21 cellular contexts compared by ENCODE assay signal in genomic region chr9:92484563-92484962, GRCh38. TPM values are rescaled to one million over a fixed set of nuclear protein-coding genes. Genes with fewer than 3 reads are reported as not detected.
A peak's percentile ranks its signal among the peaks of the same experiment; 100 is the strongest.
DNase-seq lines count a peak whose midpoint lies in the region; ATAC-seq, FAIRE-seq and TF ChIP-seq lines count a peak whose summit lies in the region.
"Had no signal": no experiment of that assay in that cellular context is flagged by ENCODE, and none has a peak within 500 bp of the region (broad histone marks: within the 10 kb centered on the region; RNA-seq: fewer than 3 reads in every experiment).

No MANE protein-coding gene starts in this region.

- H3K27ac ChIP-seq in SK-N-MC (peak overlapping the region; percentile 71), brain microvascular endothelial cell (peak overlapping the region; percentile 33), mesenchymal stem cell (ENCODE audit: low read length, poor library complexity, severe bottlenecking) (no peak overlapping the region), upper lobe of right lung (peak overlapping the region; percentile 7)
- H3K27ac ChIP-seq: PC-9 had no signal

- peak overlapping the region; percentile 72 to 95 for H3K18ac ChIP-seq in mesenchymal stem cell (ENCODE audit: low read depth in 1 of 2, low read length in 2 of 2)

- H3K36me3 ChIP-seq in SK-N-MC (ENCODE audit: insufficient read depth, low read length) (no peaks in the 10 kb centered on the region), brain microvascular endothelial cell (replicated peaks) (no peaks in the 10 kb centered on the region), mesenchymal stem cell (ENCODE audit: control insufficient read depth in 1 of 2, insufficient read depth in 2 of 2, low read depth in 1 of 2, low read length in 2 of 2) (no peaks in the 10 kb centered on the region), upper lobe of right lung (no peaks in the 10 kb centered on the region)

- peak overlapping the region; percentile 25 to 36 for H3K14ac ChIP-seq in mesenchymal stem cell (ENCODE audit: low read length in 2 of 2)

- H3K4me2 ChIP-seq in mesenchymal stem cell (ENCODE audit: low read length, poor library complexity, severe bottlenecking), result no peak overlapping the region
- H3K4me2 ChIP-seq: PC-9 had no signal

- FAIRE-seq in GM19239 (lab: Jason Lieb, UNC), result no peak
- FAIRE-seq: K562 had no signal

- no peak overlapping the region for H2AFZ ChIP-seq in mesenchymal stem cell (ENCODE audit: low read depth, low read length)
- H2AFZ ChIP-seq: PC-9 had no signal

- peak overlapping the region; percentile 85 to 90 for H2BK12ac ChIP-seq in mesenchymal stem cell (ENCODE audit: low read length in 2 of 2)

- H3K23ac ChIP-seq in mesenchymal stem cell (ENCODE audit: low read length in 2 of 2), result peak overlapping the region in 1 of 2 experiments; percentile 96

- peak overlapping the region; percentile 66 to 88 for H3K4ac ChIP-seq in mesenchymal stem cell (ENCODE audit: low read depth in 1 of 2, low read length in 2 of 2)

- H3K4me1 ChIP-seq in mesenchymal stem cell (ENCODE audit: control insufficient read depth, insufficient read depth, low read depth, low read length), result peaks cover 4% of the 10 kb centered on the region
- peaks cover 14% of the 10 kb centered on the region for H3K4me1 ChIP-seq in upper lobe of right lung

- WGBS in mesenchymal stem cell, result 100% methylated on average over 1 of the region's 3 CpGs

- no peak for ATAC-seq in upper lobe of right lung
- ATAC-seq: K562 had no signal

- H3K27me3 ChIP-seq in brain microvascular endothelial cell (replicated peaks), result no peaks in the 10 kb centered on the region
- H3K27me3 ChIP-seq in mesenchymal stem cell (ENCODE audit: control insufficient read depth in 1 of 2, insufficient read depth in 1 of 2, low read length in 2 of 2), result no peaks in the 10 kb centered on the region
- H3K27me3 ChIP-seq in upper lobe of right lung, result no peaks in the 10 kb centered on the region

- H2AK5ac ChIP-seq in mesenchymal stem cell (ENCODE audit: low read length, severe bottlenecking), result no peak overlapping the region

- H2BK5ac ChIP-seq in mesenchymal stem cell (ENCODE audit: low read depth, low read length, poor library complexity, severe bottlenecking), result no peak overlapping the region

- no peaks in the 10 kb centered on the region for H3K79me1 ChIP-seq in mesenchymal stem cell (replicated peaks; ENCODE audit: low read length, poor library complexity, severe bottlenecking)

- no peak overlapping the region for H4K91ac ChIP-seq in mesenchymal stem cell (ENCODE audit: low read length)

- in situ Hi-C loops in brain microvascular endothelial cell (cut with HindIII; ENCODE audit: low pct_ligation_motif_present, low sequenced_read_pairs), result no loop called here

- peak overlapping the region; percentile 64 for H2BK120ac ChIP-seq in mesenchymal stem cell (ENCODE audit: low read depth, low read length)

- H4K8ac ChIP-seq in mesenchymal stem cell (ENCODE audit: low read length), result peak overlapping the region; percentile 74

- peak overlapping the region; percentile 32; the same call in 1 of the 2 replicates for H3K4me3 ChIP-seq in SK-N-MC
- H3K4me3 ChIP-seq in brain microvascular endothelial cell (ENCODE audit: low read depth, low read length), result no peak overlapping the region
- no peak overlapping the region for H3K4me3 ChIP-seq in mesenchymal stem cell (ENCODE audit: insufficient read depth in 1 of 2, low read depth in 1 of 2, low read length in 2 of 2)
- H3K4me3 ChIP-seq in upper lobe of right lung, result no peak overlapping the region
- H3K4me3 ChIP-seq: K562, PC-9 had no signal

- intact Hi-C loops in upper lobe of right lung (cut with DNase I), result no loop called here

- H3K9me3 ChIP-seq in SK-N-MC (ENCODE audit: low read depth, low read length) (no peaks in the 10 kb centered on the region), mesenchymal stem cell (ENCODE audit: control insufficient read depth, low read length) (no peaks in the 10 kb centered on the region), upper lobe of right lung (no peaks in the 10 kb centered on the region)

- no peak for DNase-seq in SK-N-MC (ENCODE audit: low read depth, low spot score)
- no peak for DNase-seq in brain microvascular endothelial cell
- peak; percentile 41 for DNase-seq in mesenchymal stem cell
- DNase-seq in upper lobe of right lung, result no peak
- DNase-seq in GM19239 (ENCODE audit: insufficient read length, low spot score), result no peak
- no peak for DNase-seq in NCI-H82 (lab: John Stamatoyannopoulos, UW)
- no peak for DNase-seq in SHP77 (lab: John Stamatoyannopoulos, UW)
- DNase-seq: CD4-positive, alpha-beta T cell; COR-L47; DMS79; MM.1S; NCI-H1048; NCI-H1417 treated with DMSO at 0.1 percent for 48 hours; NCI-H1930; NCI-H69; RPMI8226; SHP77 treated with DMSO at 0.1 percent for 48 hours had no signal

- H3K9ac ChIP-seq in SK-N-MC (ENCODE audit: insufficient read length) (no peak overlapping the region), mesenchymal stem cell (ENCODE audit: low read length) (peak overlapping the region; percentile 17)

- H2BK15ac ChIP-seq in mesenchymal stem cell (ENCODE audit: low read depth, poor library complexity, severe bottlenecking), result no peak overlapping the region

- TF ChIP-seq CTCF in brain microvascular endothelial cell (IDR thresholded peaks at IDR 0.05; ENCODE audit: low read depth, low read length, missing control alignments), result no peak
- TF ChIP-seq CTCF in upper lobe of right lung (IDR thresholded peaks at IDR 0.05), result no peak

RNA-seq across cellular contexts. Expression of gene ASPN, which starts 2.3 kb away (rescaled TPM):
- 3.5 TPM for polyA plus RNA-seq in mesenchymal stem cell (2013, experiment 1 of 2)
- 3.7 TPM for polyA plus RNA-seq in mesenchymal stem cell (2013, experiment 2 of 2)
- 7.5 TPM for total RNA-seq in upper lobe of right lung
- total RNA-seq: CD4-positive, alpha-beta T cell; K562; LHCN-M2; NCI-H460; PC-9 had no signal

RNA-seq across cellular contexts. Expression of gene ECM2, which starts 51.2 kb away (rescaled TPM):
- polyA plus RNA-seq in mesenchymal stem cell (2013, experiment 1 of 2), result 0.18 TPM
- polyA plus RNA-seq in mesenchymal stem cell (2013, experiment 2 of 2), result 0.25 TPM
- 13.8 TPM for total RNA-seq in upper lobe of right lung
- total RNA-seq: CD4-positive, alpha-beta T cell; K562 had no signal
